ENCODE assay signal across 8 cellular contexts in the genomic region with DNA sequence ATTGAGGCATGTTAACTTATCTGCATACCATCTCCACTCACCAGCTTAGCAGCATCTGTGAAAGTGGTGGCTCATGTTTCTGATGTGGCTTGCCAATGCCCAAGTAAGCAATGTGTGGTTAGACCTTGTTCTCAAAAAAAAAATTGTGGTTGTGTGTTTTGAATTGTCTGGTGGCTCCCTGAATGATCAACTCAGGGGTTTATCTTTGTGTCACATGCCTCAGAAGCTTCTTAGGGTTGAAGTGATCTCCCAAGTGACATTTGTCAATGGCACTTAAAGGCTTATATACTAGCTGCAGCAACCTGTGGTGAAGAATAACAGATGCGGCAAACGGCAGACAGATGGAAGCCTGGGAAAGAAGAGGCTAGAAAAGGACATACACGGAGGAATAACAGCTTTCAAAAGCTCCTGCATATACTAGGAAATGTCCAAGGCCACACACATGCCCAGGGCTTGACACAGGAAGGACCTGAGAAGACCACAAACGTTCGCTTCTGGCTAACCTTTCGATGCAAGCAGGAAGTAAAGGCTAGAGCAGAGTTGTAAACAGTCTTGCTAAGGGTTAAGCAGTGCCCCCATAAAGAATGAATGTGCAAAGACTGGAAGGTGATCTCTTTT. TPM values are rescaled to one million over a fixed set of nuclear protein-coding genes. Genes with fewer than 3 reads are reported as not detected.
A peak's percentile ranks its signal among the peaks of the same experiment; 100 is the strongest.
DNase-seq lines count a peak whose midpoint lies in the region; ATAC-seq and TF ChIP-seq lines count a peak whose summit lies in the region.

No MANE protein-coding gene starts in this region.

- no peak for TF ChIP-seq RAD21 in IMR-90 (IDR thresholded peaks at IDR 0.05; ENCODE audit: low read length)

- H4K91ac ChIP-seq in IMR-90 (ENCODE audit: insufficient read depth, low read depth, low read length), result no peak overlapping the region

- H3K27me3 ChIP-seq in IMR-90 (ENCODE audit: control insufficient read depth, insufficient read depth, low read length) (no peaks in the 10 kb centered on the region), kidney epithelial cell (ENCODE audit: control insufficient read depth, insufficient read depth, low read length) (no peaks in the 10 kb centered on the region), right atrium auricular region (no peaks in the 10 kb centered on the region)

- H3K4ac ChIP-seq in IMR-90 (ENCODE audit: low read depth, low read length), result no peak overlapping the region

- H2BK120ac ChIP-seq in IMR-90 (ENCODE audit: low read depth, low read length), result no peak overlapping the region

- H4K8ac ChIP-seq in IMR-90 (ENCODE audit: low read depth in 2 of 2, low read length in 2 of 2), result no peak overlapping the region

- H2BK5ac ChIP-seq in IMR-90 (ENCODE audit: low read depth, low read length, poor library complexity, severe bottlenecking), result no peak overlapping the region

- no peaks in the 10 kb centered on the region; the same call in 1 of the 2 replicates for H3K9me1 ChIP-seq in IMR-90 (ENCODE audit: insufficient read depth, low read length)

- TF ChIP-seq POLR2A in IMR-90 (IDR thresholded peaks at IDR 0.05; ENCODE audit: low read depth, low read length) (no peak), lower leg skin (IDR thresholded peaks at IDR 0.05) (no peak)

- H3K27ac ChIP-seq in IMR-90 (ENCODE audit: insufficient read depth, low read length) (no peak overlapping the region), right atrium auricular region (no peak overlapping the region)

- BruUV-seq in IMR-90 (replicated peaks; lab: Mats Ljungman, UMichigan), result no TSS peak

- no CpG with 5 or more reads among the region's 6 CpGs for WGBS in IMR-90 (ENCODE audit: extremely low coverage in 2 of 2, insufficient read length in 1 of 2), 2 experiments
- WGBS in lower leg skin, 2 donors, result 62 to 70% methylated on average over 6 of the region's 6 CpGs

- H3K9ac ChIP-seq in IMR-90 (ENCODE audit: low read depth, low read length), result no peak overlapping the region

- H3K56ac ChIP-seq in IMR-90 (ENCODE audit: extremely low read depth, insufficient read depth, low read length), result no peak overlapping the region

- CTCF ChIA-PET in IMR-90 (lab: Yijun Ruan, JAX), result no interaction called here

- no peak overlapping the region for H3K4me2 ChIP-seq in IMR-90 (ENCODE audit: low read depth, low read length)

- no peak overlapping the region for H3K23ac ChIP-seq in IMR-90 (ENCODE audit: low read depth, low read length)

- peak; percentile 5 for DNase-seq in DMS79 treated with DMSO at 0.1 percent for 48 hours (lab: John Stamatoyannopoulos, UW)
- DNase-seq in IMR-90, result peak; percentile 21
- peak; percentile 62 for DNase-seq in activated CD4-positive, alpha-beta T cell treated with anti-CD3 and anti-CD28 coated beads for 48 hours
- peak; percentile 32 for DNase-seq in kidney epithelial cell (ENCODE audit: low read depth)
- DNase-seq in hypothalamus (lab: John Stamatoyannopoulos, UW), result no peak
- DNase-seq in right atrium auricular region (ENCODE audit: low spot score), result no peak
- no peak for DNase-seq in lower leg skin (ENCODE audit: low spot score in 2 of 2)

- H2BK20ac ChIP-seq in IMR-90 (ENCODE audit: low read depth, low read length), result no peak overlapping the region

- H3K4me3 ChIP-seq in IMR-90 (ENCODE audit: insufficient read depth, low read depth, low read length) (no peak overlapping the region), kidney epithelial cell (ENCODE audit: low read depth, low read length) (no peak overlapping the region), right atrium auricular region (no peak overlapping the region), lower leg skin (ENCODE audit: low read depth, poor library complexity, severe bottlenecking) (no peak overlapping the region)

- H3K79me1 ChIP-seq in IMR-90 (ENCODE audit: low read depth in 1 of 2, low read length in 2 of 2), result no peaks in the 10 kb centered on the region

- ATAC-seq in GM21423 (IDR thresholded peaks at IDR 0.05; ENCODE audit: unreplicated experiment), result peak; percentile 95
- ATAC-seq in IMR-90 (ENCODE audit: low read depth), result no peak

- no peak overlapping the region for H4K5ac ChIP-seq in IMR-90 (ENCODE audit: low read depth, low read length)

- no peak overlapping the region for H3K18ac ChIP-seq in IMR-90 (ENCODE audit: low read depth, low read length)

- H2AK9ac ChIP-seq in IMR-90 (replicated peaks; ENCODE audit: low read depth, low read length, poor library complexity), result no peak overlapping the region

- H2AFZ ChIP-seq in IMR-90 (replicated peaks; ENCODE audit: low read length, poor library complexity), result peak overlapping the region; percentile 0

- H3K9me3 ChIP-seq in IMR-90 (ENCODE audit: control insufficient read depth, insufficient read depth, low read length) (0 out of 2 replicates have a peak, but pooled peaks cover 1% of the 10 kb centered on the region), right atrium auricular region (peaks cover 0 to 15% of the 10 kb centered on the region in 2 donors)

- TF ChIP-seq CTCF in IMR-90 (conservative IDR thresholded peaks at IDR 0.05; ENCODE audit: low read depth, low read length) (no peak), kidney epithelial cell (IDR thresholded peaks at IDR 0.05; ENCODE audit: insufficient read depth, low read length, poor library complexity, severe bottlenecking) (no peak), right atrium auricular region (IDR thresholded peaks at IDR 0.05) (no peak), lower leg skin (IDR thresholded peaks at IDR 0.05) (no peak)

- dilution Hi-C loops in IMR-90 (cut with HindIII; ENCODE audit: low sequenced_read_pairs, unreplicated experiment), result no loop called here

- intact Hi-C loops in IMR-90 (cut with micrococcal nuclease) (no loop called here), lower leg skin (cut with DNase I; ENCODE audit: low total_unique reads) (no loop called here)

- no peaks in the 10 kb centered on the region for H4K20me1 ChIP-seq in IMR-90 (ENCODE audit: insufficient read depth, low read length)

- H2AK5ac ChIP-seq in IMR-90 (ENCODE audit: low read depth, low read length), result no peak overlapping the region

- peaks cover 2% of the 10 kb centered on the region; the same call in 1 of the 2 replicates for H3K4me1 ChIP-seq in IMR-90 (ENCODE audit: control insufficient read depth, insufficient read depth, low read length)
- no peaks in the 10 kb centered on the region for H3K4me1 ChIP-seq in right atrium auricular region

- no peak overlapping the region for H3K14ac ChIP-seq in IMR-90 (replicated peaks; ENCODE audit: low read depth, low read length)

- POLR2A ChIA-PET in IMR-90 (lab: Charles Lee; ENCODE audit: unreplicated experiment), result no interaction called here

- H3K36me3 ChIP-seq in IMR-90 (ENCODE audit: control insufficient read depth, insufficient read depth, low read length) (no peaks in the 10 kb centered on the region), kidney epithelial cell (ENCODE audit: control insufficient read depth, insufficient read depth, low read length) (no peaks in the 10 kb centered on the region), right atrium auricular region (no peaks in the 10 kb centered on the region)

- in situ Hi-C loops in IMR-90 (cut with MboI; ENCODE audit: low sequenced_read_pairs), result no loop called here

- H2BK15ac ChIP-seq in IMR-90 (ENCODE audit: low read depth, low read length), result no peak overlapping the region

TF ChIP-seq in IMR-90, 13 proteins besides CTCF, POLR2A, EP300 and RAD21:
- TF ChIP-seq, protein P1, sequence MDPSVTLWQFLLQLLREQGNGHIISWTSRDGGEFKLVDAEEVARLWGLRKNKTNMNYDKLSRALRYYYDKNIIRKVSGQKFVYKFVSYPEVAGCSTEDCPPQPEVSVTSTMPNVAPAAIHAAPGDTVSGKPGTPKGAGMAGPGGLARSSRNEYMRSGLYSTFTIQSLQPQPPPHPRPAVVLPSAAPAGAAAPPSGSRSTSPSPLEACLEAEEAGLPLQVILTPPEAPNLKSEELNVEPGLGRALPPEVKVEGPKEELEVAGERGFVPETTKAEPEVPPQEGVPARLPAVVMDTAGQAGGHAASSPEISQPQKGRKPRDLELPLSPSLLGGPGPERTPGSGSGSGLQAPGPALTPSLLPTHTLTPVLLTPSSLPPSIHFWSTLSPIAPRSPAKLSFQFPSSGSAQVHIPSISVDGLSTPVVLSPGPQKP (IDR thresholded peaks at IDR 0.05; ENCODE audit: borderline replicate concordance, low read depth, low read length), result no peak
- TF ChIP-seq NFE2L2 (IDR thresholded peaks at IDR 0.05; ENCODE audit: low read depth, low read length) (no peak), RCOR1 (IDR thresholded peaks at IDR 0.05; ENCODE audit: insufficient replicate concordance, low read length) (no peak), BHLHE40 (IDR thresholded peaks at IDR 0.05; ENCODE audit: low read depth, low read length) (no peak)

RNA-seq across cellular contexts. Expression of a gene that starts 42.2 kb away (rescaled TPM):
- total RNA-seq in IMR-90 (2012; rRNA removed), result 2.9 and 5.0 TPM in 2 replicates
- 0.80 and 1.4 TPM in 2 replicates for polyA plus RNA-seq in IMR-90 (2012; rRNA removed)
- polyA plus RNA-seq in IMR-90 (2012; cell fraction: cytosol; rRNA removed), result 0.03 and 0.05 TPM in 2 replicates
- 0.40 and 4.2 TPM in 2 replicates for polyA plus RNA-seq in IMR-90 (2012; cell fraction: nucleus; rRNA removed; ENCODE audit: low replicate concordance)
- total RNA-seq in kidney epithelial cell, result 3.3 and 4.9 TPM in 2 replicates
- 1 to 10 TPM; 1.6 to 1.7 TPM for total RNA-seq in right atrium auricular region
- total RNA-seq in lower leg skin, result 1 to 10 TPM in 2 of 4 donors, under 1 TPM in 2; 0.23 to 2.2 (median 1.1) TPM

Comparison
In these comparisons a context has a peak if more than half of its experiments do, and no peak if none do; other contexts are left out.
1. DNase-seq: peak in DMS79 treated with DMSO at 0.1 percent for 48 hours (single experiment), IMR-90 (single experiment), activated CD4-positive, alpha-beta T cell treated with anti-CD3 and anti-CD28 coated beads for 48 hours (single experiment) and kidney epithelial cell (single experiment); none in hypothalamus (0 of 51), right atrium auricular region (single experiment) and lower leg skin (0 of 2).